Comparison of ENCODE assay signal across 10 cellular contexts in the genomic region with DNA sequence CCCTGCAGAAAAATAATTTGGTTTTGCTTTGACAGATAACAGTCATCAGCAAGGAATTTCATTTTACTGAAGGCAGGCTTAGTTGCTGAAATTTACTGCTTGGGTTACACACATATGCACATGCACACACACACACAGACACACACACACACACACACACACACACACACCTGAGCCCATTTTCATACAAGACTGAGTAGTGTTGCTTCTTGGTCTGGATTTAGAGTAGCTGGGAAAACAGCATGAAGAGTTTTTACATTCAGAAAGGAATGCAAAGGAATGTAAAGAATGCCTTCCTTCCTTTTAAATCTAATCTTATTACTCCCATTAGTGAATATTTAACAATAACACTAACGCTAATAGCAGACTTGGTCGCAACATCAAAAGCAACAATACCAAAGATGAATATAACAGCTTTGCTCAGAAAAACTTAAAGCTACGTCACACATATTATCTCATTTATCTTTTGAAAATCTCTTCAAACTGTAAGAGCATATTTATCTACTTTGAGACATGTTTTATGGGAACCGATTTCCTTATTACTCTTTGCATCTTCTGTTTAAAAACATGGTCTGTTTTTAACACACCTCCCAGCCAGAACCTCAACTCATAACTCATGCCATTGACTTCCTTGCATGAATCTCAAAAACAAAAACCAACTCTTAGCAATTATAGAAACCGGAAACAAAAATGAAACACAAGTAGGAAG. TPM values are rescaled to one million over a fixed set of nuclear protein-coding genes. Genes with fewer than 3 reads are reported as not detected.
DNase-seq lines count a peak whose midpoint lies in the region; ATAC-seq and TF ChIP-seq lines count a peak whose summit lies in the region.
"Had no signal": no experiment of that assay in that cellular context is flagged by ENCODE, and none has a peak within 500 bp of the region (broad histone marks: within the 10 kb centered on the region; RNA-seq: fewer than 3 reads in every experiment).

No MANE protein-coding gene starts in this region.

- H3K27ac ChIP-seq in cardiac muscle cell (peak overlapping the region; percentile 30), upper lobe of right lung (peak overlapping the region; percentile 33), suprapubic skin (no peak overlapping the region)

- no peak for TF ChIP-seq EP300 in suprapubic skin (IDR thresholded peaks at IDR 0.05)

- no peaks in the 10 kb centered on the region for H3K36me3 ChIP-seq in cardiac muscle cell
- H3K36me3 ChIP-seq in upper lobe of right lung, result no peaks in the 10 kb centered on the region
- H3K36me3 ChIP-seq in suprapubic skin, result peaks cover 3% of the 10 kb centered on the region

- ATAC-seq in Right ventricle myocardium superior (ENCODE audit: poor library complexity) (no peak), upper lobe of right lung (no peak)

- DNase-seq in cardiac muscle cell (ENCODE audit: low read depth in 1 of 2, low spot score in 1 of 2) (peak in 1 of 2 donors; percentile 62), Right ventricle myocardium superior (no peak), NOMO-1 treated with DMSO at 0.1 percent for 48 hours (lab: John Stamatoyannopoulos, UW; ENCODE audit: unreplicated experiment) (peak; percentile 84), fibroblast of gingiva (ENCODE audit: low read depth) (peak; percentile 14), upper lobe of right lung (no peak), NCI-H748 treated with DMSO at 0.1 percent for 48 hours (lab: John Stamatoyannopoulos, UW) (no peak), suprapubic skin (ENCODE audit: low spot score in 2 of 2) (no peak)
- DNase-seq in stimulated activated CD4-positive, alpha-beta T cell treated with anti-CD3 and anti-CD28 coated beads, Interleukin-15, amount 100 ng/mL, for 24 hours, result no peak
- DNase-seq: cortex of kidney, NCI-H1048 had no signal

- H3K27me3 ChIP-seq in cardiac muscle cell (no peaks in the 10 kb centered on the region), upper lobe of right lung (no peaks in the 10 kb centered on the region), suprapubic skin (no peaks in the 10 kb centered on the region)

- 34% methylated on average over 5 of the region's 5 CpGs for WGBS in suprapubic skin

- H3K9me3 ChIP-seq in cardiac muscle cell (ENCODE audit: low read depth) (no peaks in the 10 kb centered on the region), upper lobe of right lung (no peaks in the 10 kb centered on the region), suprapubic skin (no peaks in the 10 kb centered on the region)

- H3K4me1 ChIP-seq in cardiac muscle cell (ENCODE audit: low read depth), result peaks cover 10% of the 10 kb centered on the region
- peaks cover 59% of the 10 kb centered on the region for H3K4me1 ChIP-seq in upper lobe of right lung
- peaks cover 23% of the 10 kb centered on the region for H3K4me1 ChIP-seq in suprapubic skin

- no peak for TF ChIP-seq POLR2A in suprapubic skin (IDR thresholded peaks at IDR 0.05)

- H3K4me3 ChIP-seq in cardiac muscle cell (no peak overlapping the region), upper lobe of right lung (no peak overlapping the region), suprapubic skin (no peak overlapping the region)

- TF ChIP-seq CTCF in cardiac muscle cell (IDR thresholded peaks at IDR 0.05; ENCODE audit: low read depth, low read length) (no peak), upper lobe of right lung (IDR thresholded peaks at IDR 0.05) (no peak), suprapubic skin (IDR thresholded peaks at IDR 0.05) (no peak)

- intact Hi-C loops in Right ventricle myocardium superior (cut with DNase I), result no loop called here
- intact Hi-C loops in upper lobe of right lung (cut with DNase I), result no loop called here

RNA-seq across cellular contexts. Expression of a gene that starts 32.5 kb away (rescaled TPM):
- total RNA-seq in cardiac muscle cell (42.4 and 50.8 TPM in 2 replicates), Right ventricle myocardium superior (25.8 TPM), upper lobe of right lung (69.4 TPM), suprapubic skin (10 to 100 TPM; 10.3 to 26.9 (median 22.3) TPM)
- polyA plus RNA-seq in cardiac muscle cell, result 30.6 and 46.1 TPM in 2 replicates

Comparison
In these comparisons a context has a peak if more than half of its experiments do, and no peak if none do; other contexts are left out.
1. DNase-seq: peak in NOMO-1 treated with DMSO at 0.1 percent for 48 hours (single experiment) and fibroblast of gingiva (single experiment); none in Right ventricle myocardium superior (single experiment), upper lobe of right lung (single experiment), stimulated activated CD4-positive, alpha-beta T cell treated with anti-CD3 and anti-CD28 coated beads, Interleukin-15, amount 100 ng/mL, for 24 hours (single experiment), NCI-H748 treated with DMSO at 0.1 percent for 48 hours (single experiment) and suprapubic skin (0 of 2).